Comparison of ENCODE assay signal across 8 cellular contexts in genomic region chr6:27866370-27867050, GRCh38. TPM values are rescaled to one million over a fixed set of nuclear protein-coding genes. Genes with fewer than 3 reads are reported as not detected.
DNase-seq lines count a peak whose midpoint lies in the region; FAIRE-seq and TF ChIP-seq lines count a peak whose summit lies in the region.

No MANE protein-coding gene starts in this region.

- DNase-seq in activated CD4-positive, alpha-beta T cell treated with anti-CD3 and anti-CD28 coated beads for 4 hours, result peak; percentile 8 to 26
- DNase-seq in activated CD4-positive, alpha-beta T cell treated with anti-CD3 and anti-CD28 coated beads, Interleukin-2, amount 50 U/mL, for 4 hours, result no peak
- DNase-seq in KG1 (lab: John Stamatoyannopoulos, UW) (peak; percentile 94), SK-N-MC (ENCODE audit: low read depth, low spot score) (peak; percentile 83), breast epithelium (ENCODE audit: low spot score in 2 of 2) (no peak), keratinocyte (ENCODE audit: low read depth, low spot score) (no peak), HuH-7.5 (ENCODE audit: low spot score) (no peak)
- DNase-seq in stimulated activated CD4-positive, alpha-beta T cell treated with anti-CD3 and anti-CD28 coated beads, Interleukin-4, amount 100 ng/mL, for 24 hours, result peak; percentile 31

- dilution Hi-C loops in keratinocyte (cut with MboI; ENCODE audit: extremely low pct_ligation_motif_present, low sequenced_read_pairs), result no loop called here

- no peaks in the 10 kb centered on the region for H3K79me2 ChIP-seq in keratinocyte (ENCODE audit: control insufficient read depth, insufficient read depth, low read length)

- H3K9me3 ChIP-seq in SK-N-MC (ENCODE audit: low read depth, low read length) (no peaks in the 10 kb centered on the region), breast epithelium (no peaks in the 10 kb centered on the region), keratinocyte (ENCODE audit: control insufficient read depth, low read depth, low read length) (no peaks in the 10 kb centered on the region)

- peak overlapping the region; percentile 92 for H3K4me2 ChIP-seq in keratinocyte (ENCODE audit: control insufficient read depth, extremely low read depth, insufficient read depth, low read depth, low read length)

- intact Hi-C loops in breast epithelium (cut with DNase I; ENCODE audit: low total_unique reads), result no loop called here

- H2AFZ ChIP-seq in keratinocyte (ENCODE audit: control insufficient read depth, low read length), result no peak overlapping the region

- H3K9me1 ChIP-seq in keratinocyte (ENCODE audit: control insufficient read depth, extremely low read depth, insufficient read depth, low read length), result no peaks in the 10 kb centered on the region

- peaks cover 0 to 35% of the 10 kb centered on the region in 2 donors for H3K27me3 ChIP-seq in breast epithelium
- no peaks in the 10 kb centered on the region for H3K27me3 ChIP-seq in keratinocyte (ENCODE audit: control insufficient read depth, extremely low read depth, insufficient read depth, low read length)

- TF ChIP-seq CTCF in breast epithelium (IDR thresholded peaks at IDR 0.05) (no peak), keratinocyte (optimal IDR thresholded peaks at IDR 0.05 in 1 of 3, IDR thresholded peaks at IDR 0.05 in 1 of 3, conservative IDR thresholded peaks at IDR 0.05 in 1 of 3; ENCODE audit: extremely low read depth in 1 of 3, insufficient read depth in 2 of 3, low read length in 3 of 3) (no peak)

- H3K27ac ChIP-seq in SK-N-MC (peak overlapping the region; percentile 80), breast epithelium (no peak overlapping the region), keratinocyte (ENCODE audit: control insufficient read depth, insufficient read depth, low read length) (peak overlapping the region; percentile 93)

- peak overlapping the region; percentile 75 for H3K9ac ChIP-seq in SK-N-MC (ENCODE audit: insufficient read length)
- peak overlapping the region; percentile 91 for H3K9ac ChIP-seq in keratinocyte (ENCODE audit: control insufficient read depth, extremely low read depth, insufficient read depth, low read length)

- H3K4me1 ChIP-seq in breast epithelium, result peaks cover 7 to 15% of the 10 kb centered on the region in 2 donors
- peaks cover 21% of the 10 kb centered on the region for H3K4me1 ChIP-seq in keratinocyte (ENCODE audit: control insufficient read depth, extremely low read depth, insufficient read depth, low read length)

- no peaks in the 10 kb centered on the region for H4K20me1 ChIP-seq in keratinocyte (ENCODE audit: control insufficient read depth, extremely low read depth, insufficient read depth, low read length)

- H3K4me3 ChIP-seq in SK-N-MC, result peak overlapping the region; percentile 77
- H3K4me3 ChIP-seq in breast epithelium, result peak overlapping the region; percentile 63 to 79 (median 77)
- peak overlapping the region; percentile 58 to 82 (median 80) for H3K4me3 ChIP-seq in keratinocyte (ENCODE audit: control insufficient read depth in 2 of 3, extremely low read depth in 1 of 3, insufficient read depth in 2 of 3, low read depth in 1 of 3, low read length in 3 of 3)

- TF ChIP-seq POLR2A in breast epithelium (IDR thresholded peaks at IDR 0.05), result no peak

- no peak for FAIRE-seq in keratinocyte (lab: Jason Lieb, UNC)

- no peaks in the 10 kb centered on the region for H3K36me3 ChIP-seq in SK-N-MC (ENCODE audit: insufficient read depth, low read length)
- no peaks in the 10 kb centered on the region for H3K36me3 ChIP-seq in breast epithelium
- no peaks in the 10 kb centered on the region for H3K36me3 ChIP-seq in keratinocyte (ENCODE audit: control insufficient read depth in 2 of 2, extremely low read depth in 1 of 2, insufficient read depth in 2 of 2, low read length in 2 of 2)

RNA-seq across cellular contexts. Expression of gene OR2B2, which starts 45.7 kb away (rescaled TPM):
- total RNA-seq in breast epithelium, result not detected
- polyA plus RNA-seq in keratinocyte, result not detected in 3 replicates
- polyA plus RNA-seq in keratinocyte (2011; ENCODE audit: low read depth), result not detected
- not detected in 2 replicates for polyA plus RNA-seq in keratinocyte (2011; cell fraction: cytosol; rRNA removed)
- polyA plus RNA-seq in keratinocyte (2011; cell fraction: nucleus; rRNA removed), result not detected in 2 replicates
- polyA plus RNA-seq in keratinocyte (2012; ENCODE audit: low replicate concordance), result not detected in 2 replicates
- polyA minus RNA-seq in keratinocyte, result not detected in 3 replicates
- not detected for polyA minus RNA-seq in keratinocyte (2011; cell fraction: cytosol; rRNA and poly(A)+ RNA removed)
- not detected in 2 replicates for polyA minus RNA-seq in keratinocyte (2011; cell fraction: nucleus; rRNA and poly(A)+ RNA removed)

Comparison
In these comparisons a context has a peak if more than half of its experiments do, and no peak if none do; other contexts are left out.
1. DNase-seq: peak in activated CD4-positive, alpha-beta T cell treated with anti-CD3 and anti-CD28 coated beads for 4 hours (2 of 2), KG1 (single experiment), SK-N-MC (single experiment) and stimulated activated CD4-positive, alpha-beta T cell treated with anti-CD3 and anti-CD28 coated beads, Interleukin-4, amount 100 ng/mL, for 24 hours (single experiment); none in activated CD4-positive, alpha-beta T cell treated with anti-CD3 and anti-CD28 coated beads, Interleukin-2, amount 50 U/mL, for 4 hours (0 of 2), breast epithelium (0 of 2), keratinocyte (single experiment) and HuH-7.5 (single experiment).
2. H3K27ac ChIP-seq: peak in SK-N-MC (single experiment) and keratinocyte (single experiment); none in breast epithelium (0 of 2).
3. Peak in every context shown above with its lines, with median percentiles within 50 percentile points of each other: H3K4me3 ChIP-seq.